8 cellular contexts compared by ENCODE assay signal in the genomic region with DNA sequence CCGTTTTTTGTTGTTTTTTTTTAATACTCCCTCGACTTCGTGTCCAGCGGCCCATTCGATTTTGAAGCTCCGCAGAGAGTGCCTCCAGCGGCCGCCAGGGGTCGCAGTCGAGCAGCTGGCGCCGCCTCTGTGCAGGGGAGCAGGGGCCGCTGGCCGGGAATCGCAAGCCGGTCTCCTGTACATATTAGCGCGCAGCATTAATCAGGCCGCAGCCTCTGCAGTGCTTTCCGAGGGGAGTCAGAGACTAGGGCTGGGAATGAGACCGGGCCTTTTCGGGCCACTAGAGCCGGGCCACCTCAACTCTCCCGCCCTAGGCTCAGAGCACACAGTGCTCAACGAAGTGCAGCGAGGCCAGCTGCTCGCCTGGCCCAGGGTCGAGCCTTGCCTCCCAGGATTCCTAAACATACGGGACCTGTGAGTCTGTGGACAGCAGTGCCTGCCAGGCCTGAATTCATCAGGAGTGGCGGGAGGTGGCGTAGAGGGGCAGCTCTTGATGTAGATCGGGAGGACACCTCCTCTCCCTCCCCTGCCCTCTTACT.
DNase-seq lines count a peak whose midpoint lies in the region; ATAC-seq lines count a peak whose summit lies in the region.

No MANE protein-coding gene starts in this region.

- H3K9me3 Mint-ChIP-seq in naive thymus-derived CD4-positive, alpha-beta T cell, result peaks cover 0 to 4% (median 0%) of the 10 kb centered on the region in 11 donors

- no peaks in the 10 kb centered on the region for H3K36me3 ChIP-seq in naive thymus-derived CD4-positive, alpha-beta T cell (ENCODE audit: control insufficient read depth in 2 of 3, insufficient read depth in 3 of 3, low read length in 3 of 3)

- no peaks in the 10 kb centered on the region for H3K9me3 ChIP-seq in naive thymus-derived CD4-positive, alpha-beta T cell (ENCODE audit: control insufficient read depth in 2 of 3, low read length in 3 of 3)

- H3K4me1 ChIP-seq in naive thymus-derived CD4-positive, alpha-beta T cell (ENCODE audit: control insufficient read depth in 2 of 2, insufficient read depth in 2 of 2, low read length in 2 of 2), result no peaks in the 10 kb centered on the region

- no peaks in the 10 kb centered on the region for H3K27me3 ChIP-seq in naive thymus-derived CD4-positive, alpha-beta T cell (ENCODE audit: control insufficient read depth in 2 of 2, insufficient read depth in 2 of 2, low read length in 2 of 2)

- H3K36me3 Mint-ChIP-seq in naive thymus-derived CD4-positive, alpha-beta T cell, result peaks cover 0 to 4% (median 0%) of the 10 kb centered on the region in 5 donors

- intact Hi-C loops in naive thymus-derived CD4-positive, alpha-beta T cell (cut with micrococcal nuclease), result loop anchor here (1.0 to 5.0 kb wide), 3 partner anchors 383 to 889 kb away; no protein-coding TSS in a partner anchor

- POLR2A ChIA-PET in naive thymus-derived CD4-positive, alpha-beta T cell (lab: Charles Lee), result no interaction called here

- H3K27ac Mint-ChIP-seq in naive thymus-derived CD4-positive, alpha-beta T cell, result no peak overlapping the region

- H3K4me3 ChIP-seq in naive thymus-derived CD4-positive, alpha-beta T cell (ENCODE audit: low read length), result no peak overlapping the region

- H3K27me3 Mint-ChIP-seq in naive thymus-derived CD4-positive, alpha-beta T cell, result peaks cover 37 to 45% (median 41%) of the 10 kb centered on the region in 5 donors

- DNase-seq in DMS153 treated with DMSO at 0.1 percent for 48 hours (lab: John Stamatoyannopoulos, UW; ENCODE audit: unreplicated experiment) (peak; percentile 56), DMS153 (lab: John Stamatoyannopoulos, UW) (no peak), NCI-H774 (lab: John Stamatoyannopoulos, UW) (peak; percentile 16), activated T-cell treated with anti-CD3 and anti-CD28 coated beads for 24 hours (ENCODE audit: low read depth) (peak; percentile 49)
- peak; percentile 18 to 72 (median 56) for DNase-seq in naive thymus-derived CD4-positive, alpha-beta T cell
- peak; percentile 29 for DNase-seq in stimulated activated CD8-positive, alpha-beta memory T cell treated with anti-CD3 and anti-CD28 coated beads, Interleukin-7, amount 100 ng/mL, for 24 hours (ENCODE audit: low read depth)

- CTCF ChIA-PET in naive thymus-derived CD4-positive, alpha-beta T cell (lab: Charles Lee), result interaction anchor here (0.6 to 1.6 kb wide), 8 partner anchors 9 to 1440 kb away, joined by 3 to 5 read pairs (median 3); no protein-coding TSS in a partner anchor

- peak overlapping the region in 4 of 10 donors; percentile 6 to 29 (median 22) for H3K4me3 Mint-ChIP-seq in naive thymus-derived CD4-positive, alpha-beta T cell

- H3K27ac ChIP-seq in naive thymus-derived CD4-positive, alpha-beta T cell (ENCODE audit: low read depth, low read length), result no peak overlapping the region

- H3K4me1 Mint-ChIP-seq in naive thymus-derived CD4-positive, alpha-beta T cell, result peaks cover 0 to 7% (median 5%) of the 10 kb centered on the region in 7 donors

- ATAC-seq in HG03097 (IDR thresholded peaks at IDR 0.05; ENCODE audit: low FRiP score, unreplicated experiment), result peak; percentile 77
- ATAC-seq in esophagus mucosa, result peak; percentile 73
- ATAC-seq in naive thymus-derived CD4-positive, alpha-beta T cell, result peak; percentile 83
